ENCODE assay signal across 22 cellular contexts in the genomic region with DNA sequence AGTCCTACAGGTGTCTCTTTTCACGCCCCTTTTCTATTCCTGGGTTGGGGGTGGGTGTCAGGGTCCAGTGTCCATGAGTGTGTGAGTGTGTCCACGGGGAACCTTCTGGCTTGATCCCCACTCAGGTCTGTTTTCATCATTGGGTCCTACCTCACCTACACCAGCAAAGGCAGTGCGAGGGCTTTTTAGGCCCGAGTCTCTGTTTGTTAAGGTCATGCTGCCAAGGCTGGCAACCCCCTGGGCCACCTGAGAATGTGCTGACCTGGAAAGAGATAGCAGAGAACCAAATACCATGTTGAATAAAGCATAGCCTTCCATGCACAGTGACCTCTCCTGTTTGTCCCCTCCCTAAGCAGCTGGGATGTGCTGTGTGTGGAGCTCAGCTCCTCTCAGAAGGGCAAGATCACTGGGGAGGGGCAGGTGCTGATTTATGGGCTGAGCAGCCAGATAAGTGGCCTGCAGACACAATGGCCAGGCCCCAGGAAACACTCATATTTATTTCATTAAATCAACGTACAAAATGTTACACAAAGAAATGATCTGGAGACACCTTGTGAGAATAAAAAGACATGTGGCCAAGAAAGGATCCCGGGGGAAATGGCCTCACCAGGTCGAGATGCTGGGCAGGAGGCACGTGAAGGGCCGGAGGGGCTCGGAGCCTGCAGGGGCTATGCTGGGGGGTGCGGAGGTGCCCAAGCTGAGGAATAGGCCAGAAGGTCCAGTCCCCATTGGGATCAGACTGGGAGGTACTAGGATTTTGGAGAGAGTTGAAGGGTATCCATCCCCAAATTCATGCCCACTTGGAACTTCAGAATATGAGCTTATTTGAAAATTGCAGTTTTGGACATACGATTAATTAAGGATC. TPM values are rescaled to one million over a fixed set of nuclear protein-coding genes. Genes with fewer than 3 reads are reported as not detected.
DNase-seq lines count a peak whose midpoint lies in the region; ATAC-seq, FAIRE-seq and TF ChIP-seq lines count a peak whose summit lies in the region.
"Had no signal": no experiment of that assay in that cellular context is flagged by ENCODE, and none has a peak within 500 bp of the region (broad histone marks: within the 10 kb centered on the region; RNA-seq: fewer than 3 reads in every experiment).

No MANE protein-coding gene starts in this region.

- WGBS in heart left ventricle, 4 donors = 75 to 83% (median 82%) methylated on average over 12 of the region's 12 CpGs
- WGBS in sigmoid colon, 2 donors = 84 to 85% methylated on average over 12 of the region's 12 CpGs
- WGBS in pancreas, 2 donors = 77 to 81% methylated on average over 12 of the region's 12 CpGs

- no peaks in the 10 kb centered on the region for H3K9me3 ChIP-seq in heart left ventricle
- H3K9me3 ChIP-seq in sigmoid colon = no peaks in the 10 kb centered on the region
- no peaks in the 10 kb centered on the region for H3K9me3 ChIP-seq in pancreas
- H3K9me3 ChIP-seq: BLaER1 treated with 17β-estradiol and CSF1 and Interleukin-3, amounts not matched to agents 10 nM and 100 nM; HAP-1; MG63 had no signal

- H3K36me3 ChIP-seq in heart left ventricle (no peaks in the 10 kb centered on the region), bronchial epithelial cell (ENCODE audit: control insufficient read depth, insufficient read depth, low read length) (no peaks in the 10 kb centered on the region), sigmoid colon (no peaks in the 10 kb centered on the region), pancreas (no peaks in the 10 kb centered on the region)
- H3K36me3 ChIP-seq: BLaER1 treated with 17β-estradiol and CSF1 and Interleukin-3, amounts not matched to agents 10 nM and 100 nM; HAP-1; MG63 had no signal

- no peak overlapping the region for H3K4me3 ChIP-seq in heart left ventricle
- H3K4me3 ChIP-seq in bronchial epithelial cell (ENCODE audit: low read depth, low read length) = no peak overlapping the region
- H3K4me3 ChIP-seq in sigmoid colon = no peak overlapping the region
- H3K4me3 ChIP-seq in pancreas = no peak overlapping the region
- H3K4me3 ChIP-seq: BLaER1 treated with 17β-estradiol and CSF1 and Interleukin-3, amounts not matched to agents 10 nM and 100 nM; GM23338; HAP-1; MG63 had no signal

- FAIRE-seq in bronchial epithelial cell (lab: Jason Lieb, UNC) (peak; percentile 52), pancreas (lab: Jason Lieb, UNC) (no peak)
- FAIRE-seq: G401.6, GM18507 had no signal

- H3K4me1 ChIP-seq in heart left ventricle (peaks cover 0 to 35% (median 4%) of the 10 kb centered on the region in 12 donors), sigmoid colon (no peaks in the 10 kb centered on the region), pancreas (no peaks in the 10 kb centered on the region)
- H3K4me1 ChIP-seq: HAP-1 had no signal

- peak; percentile 64 for ATAC-seq in left ventricle myocardium superior
- no peak for ATAC-seq in heart left ventricle
- ATAC-seq in pancreas = no peak
- ATAC-seq: Right ventricle myocardium inferior had no signal

- no peak for TF ChIP-seq POLR2A in heart left ventricle (IDR thresholded peaks at IDR 0.05)
- no peak for TF ChIP-seq POLR2A in sigmoid colon (IDR thresholded peaks at IDR 0.05)

- H3K27ac ChIP-seq in heart left ventricle = no peak overlapping the region
- no peak overlapping the region for H3K27ac ChIP-seq in sigmoid colon
- no peak overlapping the region for H3K27ac ChIP-seq in pancreas
- H3K27ac ChIP-seq: BLaER1 treated with 17β-estradiol and CSF1 and Interleukin-3, amounts not matched to agents 10 nM and 100 nM had no signal

- DNase-seq in NCI-H146 (lab: John Stamatoyannopoulos, UW) = peak; percentile 22
- no peak for DNase-seq in NCI-H146 treated with DMSO at 0.1 percent for 48 hours (lab: John Stamatoyannopoulos, UW; ENCODE audit: unreplicated experiment)
- no peak for DNase-seq in left ventricle myocardium superior
- DNase-seq in heart left ventricle = no peak
- no peak for DNase-seq in bronchial epithelial cell (ENCODE audit: low read depth)
- no peak for DNase-seq in COLO829 (ENCODE audit: low spot score)
- no peak for DNase-seq in sigmoid colon
- DNase-seq in pancreas = no peak
- DNase-seq: 8988T; CD4-positive, alpha-beta memory T cell; MG63; NCI-H1436; NCI-H2081 treated with DMSO at 0.1 percent for 48 hours; NCI-H524; NCI-H82; OCI-M1 had no signal

- TF ChIP-seq EP300 in sigmoid colon (IDR thresholded peaks at IDR 0.05) = no peak

- no peaks in the 10 kb centered on the region for H3K27me3 ChIP-seq in heart left ventricle
- H3K27me3 ChIP-seq in bronchial epithelial cell (ENCODE audit: control insufficient read depth, insufficient read depth, low read length) = peaks cover 2% of the 10 kb centered on the region
- H3K27me3 ChIP-seq in sigmoid colon = no peaks in the 10 kb centered on the region
- no peaks in the 10 kb centered on the region for H3K27me3 ChIP-seq in pancreas
- H3K27me3 ChIP-seq: BLaER1 treated with 17β-estradiol and CSF1 and Interleukin-3, amounts not matched to agents 10 nM and 100 nM; MG63 had no signal

- TF ChIP-seq CTCF in heart left ventricle (IDR thresholded peaks at IDR 0.05) = no peak
- TF ChIP-seq CTCF in bronchial epithelial cell (IDR thresholded peaks at IDR 0.05; ENCODE audit: insufficient read depth, low read length, severe bottlenecking) = no peak
- no peak for TF ChIP-seq CTCF in sigmoid colon (IDR thresholded peaks at IDR 0.05)
- TF ChIP-seq CTCF in pancreas (IDR thresholded peaks at IDR 0.05) = no peak

- intact Hi-C loops in left ventricle myocardium superior (cut with micrococcal nuclease) = no loop called here
- intact Hi-C loops in heart left ventricle (cut with DNase I) = no loop called here
- intact Hi-C loops in sigmoid colon (cut with DNase I) = no loop called here
- intact Hi-C loops in pancreas (cut with DNase I) = no loop called here

RNA-seq across cellular contexts. Expression of a gene that starts 36.1 kb away (rescaled TPM):
- total RNA-seq in left ventricle myocardium superior (51.6 TPM), heart left ventricle (10 to 100 TPM; 12.4 to 57.2 (median 44.6) TPM), bronchial epithelial cell (under 0.01 and 0.13 TPM in 2 replicates), sigmoid colon (1 to 10 TPM; 4.3 to 8.0 (median 5.5) TPM), pancreas (1 to 10 TPM; 1.8 to 9.2 (median 5.4) TPM)
- polyA plus RNA-seq in heart left ventricle (10 to 100 TPM; 15.4 to 23.5 TPM), sigmoid colon (10 to 100 TPM in 1 of 3 donors, 1 to 10 TPM in 1, under 1 TPM in 1; 0.60 to 19.7 (median 5.1) TPM), pancreas (1 to 10 TPM; 1.6 to 3.1 TPM)

RNA-seq across cellular contexts. Expression of a gene that starts 54.0 kb away (rescaled TPM):
- total RNA-seq in left ventricle myocardium superior = 29.1 TPM
- 10 to 100 TPM; 13.7 to 35.9 (median 24.9) TPM for total RNA-seq in heart left ventricle
- polyA plus RNA-seq in heart left ventricle = 10 to 100 TPM; 13.3 to 55.0 TPM
- total RNA-seq in bronchial epithelial cell = 81.7 and 111 TPM in 2 replicates
- 10 to 100 TPM; 10.8 to 20.0 (median 15.8) TPM for total RNA-seq in sigmoid colon
- polyA plus RNA-seq in sigmoid colon = 10 to 100 TPM in 1 of 3 donors, 1 to 10 TPM in 2; 4.2 to 33.3 (median 5.5) TPM
- total RNA-seq in pancreas = 100 to 1,000 TPM in 2 of 6 donors, 10 to 100 TPM in 4; 67.2 to 132 (median 77.1) TPM
- polyA plus RNA-seq in pancreas = 10 to 100 TPM; 37.0 to 37.1 TPM
